Comparison of ENCODE assay signal across 8 cellular contexts in the genomic region with DNA sequence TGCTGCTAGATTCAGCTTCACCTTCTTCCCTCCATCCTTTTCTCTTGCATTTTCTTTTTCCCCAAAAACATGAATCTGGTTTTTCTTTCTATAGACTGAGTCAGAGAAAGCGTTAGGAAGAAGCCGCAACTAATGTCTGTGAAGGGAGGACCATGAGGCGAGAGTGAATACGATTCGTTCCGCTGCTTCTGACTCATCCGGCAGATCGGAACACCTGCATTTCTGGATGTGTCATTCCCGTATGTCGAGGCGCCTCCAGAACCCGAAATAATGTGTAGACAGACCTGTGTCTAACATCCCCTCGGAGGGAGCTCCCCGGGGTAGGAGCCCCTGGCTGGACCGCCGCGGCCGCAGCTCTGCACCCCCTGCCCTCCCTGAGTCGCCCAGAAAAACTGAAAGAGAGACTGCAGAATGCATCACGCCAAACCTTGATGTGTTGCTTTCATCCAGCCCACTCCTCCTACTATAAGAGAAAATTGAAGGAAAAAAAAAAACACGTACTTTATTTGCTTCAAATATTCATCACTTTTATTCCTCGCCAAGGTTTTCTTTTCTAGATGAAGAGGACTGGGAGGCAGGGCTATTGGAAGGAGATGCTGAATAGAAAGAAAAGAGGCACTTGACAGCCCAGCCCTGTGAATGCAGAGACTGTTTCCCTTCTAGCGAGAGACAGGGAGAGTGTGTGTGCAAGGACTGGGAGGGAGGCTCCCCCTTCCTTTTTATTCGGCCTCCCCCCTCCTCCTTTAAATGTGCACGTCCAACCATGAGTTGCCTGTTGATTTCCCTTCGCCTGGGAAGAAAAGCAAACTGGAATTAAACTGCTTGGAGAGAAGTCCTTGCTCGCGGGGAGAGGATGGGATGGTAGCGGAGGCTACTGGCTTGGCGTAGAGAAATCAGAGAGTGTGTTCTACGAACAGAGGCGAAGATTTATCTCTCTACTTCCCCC. TPM values are rescaled to one million over a fixed set of nuclear protein-coding genes. Genes with fewer than 3 reads are reported as not detected.
DNase-seq lines count a peak whose midpoint lies in the region; ATAC-seq and TF ChIP-seq lines count a peak whose summit lies in the region.

No MANE protein-coding gene starts in this region.

- no peak overlapping the region for H3K9ac ChIP-seq in smooth muscle cell (ENCODE audit: low read depth)

- peaks cover 0 to 20% (median 4%) of the 10 kb centered on the region in 8 donors for H3K9me3 Mint-ChIP-seq in CD4-positive, alpha-beta memory T cell

- H3K4me3 ChIP-seq in CD4-positive, alpha-beta memory T cell (ENCODE audit: low read length in 2 of 2) = peak overlapping the region; percentile 23 to 42
- H3K4me3 ChIP-seq in MG63 (peak overlapping the region; percentile 31), smooth muscle cell (peak overlapping the region; percentile 63)

- in situ Hi-C loops in T47D (cut with HindIII; ENCODE audit: low pct_unique_long_range_greater_than_20kb, low sequenced_read_pairs) = no loop called here

- no peak overlapping the region for H3K27ac ChIP-seq in CD4-positive, alpha-beta memory T cell (ENCODE audit: low read depth, low read length)
- no peak overlapping the region for H3K27ac ChIP-seq in smooth muscle cell (ENCODE audit: low read depth)

- CTCF ChIA-PET in CD4-positive, alpha-beta memory T cell (lab: Charles Lee; ENCODE audit: partially characterized antibody) = no interaction called here

- peaks cover 8% of the 10 kb centered on the region for H3F3A ChIP-seq in smooth muscle cell (ENCODE audit: low read depth)

- peaks cover 0 to 2% of the 10 kb centered on the region in 2 donors for H3K36me3 Mint-ChIP-seq in CD4-positive, alpha-beta memory T cell

- intact Hi-C loops in CD4-positive, alpha-beta memory T cell (cut with micrococcal nuclease) = no loop called here

- H3K4me3 Mint-ChIP-seq in CD4-positive, alpha-beta memory T cell = peak overlapping the region; percentile 83 to 92 (median 86)

- H3K9me3 ChIP-seq in CD4-positive, alpha-beta memory T cell (ENCODE audit: control insufficient read depth in 1 of 2, low read length in 2 of 2) = no peaks in the 10 kb centered on the region
- no peaks in the 10 kb centered on the region for H3K9me3 ChIP-seq in MG63
- no peaks in the 10 kb centered on the region for H3K9me3 ChIP-seq in smooth muscle cell (replicated peaks; ENCODE audit: low read depth)

- DNase-seq in CD4-positive, alpha-beta memory T cell = no peak
- DNase-seq in MG63 = no peak
- DNase-seq in T47D (ENCODE audit: low read depth in 1 of 2, low spot score in 1 of 2) = peak; percentile 23 to 42
- DNase-seq in iris pigment epithelial cell (ENCODE audit: low read depth) = peak; percentile 23
- DNase-seq in smooth muscle cell (lab: John Stamatoyannopoulos, UW; ENCODE audit: unreplicated experiment) = no peak
- no peak for DNase-seq in activated gamma-delta T cell treated with Interleukin-2 at 50 U/mL for 16 hours
- no peak for DNase-seq in effector CD8-positive, alpha-beta T cell (lab: John Stamatoyannopoulos, UW)

- no peaks in the 10 kb centered on the region for H3K79me2 ChIP-seq in smooth muscle cell (ENCODE audit: low read depth)

- ATAC-seq in HG03175 (IDR thresholded peaks at IDR 0.05; ENCODE audit: unreplicated experiment) = no peak

- H3K4me2 ChIP-seq in smooth muscle cell = peak overlapping the region; percentile 88

- H3K27me3 ChIP-seq in CD4-positive, alpha-beta memory T cell (ENCODE audit: insufficient read depth, low read length) = peaks cover 4% of the 10 kb centered on the region
- H3K27me3 ChIP-seq in MG63 (peaks cover 43% of the 10 kb centered on the region), smooth muscle cell (ENCODE audit: low read depth) (peaks cover 53% of the 10 kb centered on the region)

- TF ChIP-seq CTCF in smooth muscle cell (IDR thresholded peaks at IDR 0.05; ENCODE audit: borderline replicate concordance, insufficient read depth, poor library complexity, severe bottlenecking) = no peak

- H3K4me1 Mint-ChIP-seq in CD4-positive, alpha-beta memory T cell = peaks cover 24 to 62% (median 42%) of the 10 kb centered on the region in 4 donors

- no peaks in the 10 kb centered on the region for H3K36me3 ChIP-seq in CD4-positive, alpha-beta memory T cell (ENCODE audit: insufficient read depth, low read length)
- H3K36me3 ChIP-seq in MG63 (no peaks in the 10 kb centered on the region), smooth muscle cell (ENCODE audit: low read depth) (no peaks in the 10 kb centered on the region)

- POLR2A ChIA-PET in CD4-positive, alpha-beta memory T cell (lab: Charles Lee; ENCODE audit: partially characterized antibody) = no interaction called here

- H3K27ac Mint-ChIP-seq in CD4-positive, alpha-beta memory T cell = peak overlapping the region in 4 of 7 donors; percentile 43 to 73 (median 52)

- WGBS in smooth muscle cell (ENCODE audit: low lambda C conversion rate) = under 1% methylated on average over 32 of the region's 32 CpGs

- H2AFZ ChIP-seq in smooth muscle cell (ENCODE audit: low read depth) = peak overlapping the region; percentile 71

- H4K20me1 ChIP-seq in smooth muscle cell (ENCODE audit: low read depth) = peaks cover 47% of the 10 kb centered on the region

- H3K27me3 Mint-ChIP-seq in CD4-positive, alpha-beta memory T cell = peaks cover 34 to 51% of the 10 kb centered on the region in 2 donors

- H3K4me1 ChIP-seq in CD4-positive, alpha-beta memory T cell (ENCODE audit: insufficient read depth, low read length) = peaks cover 27% of the 10 kb centered on the region
- peaks cover 10% of the 10 kb centered on the region for H3K4me1 ChIP-seq in smooth muscle cell (ENCODE audit: low read depth)

RNA-seq across cellular contexts. Expression of gene PCDH17, which starts 0.6 kb away (rescaled TPM):
- total RNA-seq in CD4-positive, alpha-beta memory T cell = not detected
- not detected for polyA plus RNA-seq in CD4-positive, alpha-beta memory T cell
- total RNA-seq in MG63 (2014; rRNA removed; shearing (Covaris generic); ENCODE audit: low replicate concordance) = not detected in 2 replicates
- 9.6 and 9.7 TPM in 2 replicates for total RNA-seq in smooth muscle cell
- 5.7 and 5.9 TPM in 2 replicates for polyA plus RNA-seq in smooth muscle cell

Comparison
In these comparisons a context has a peak if more than half of its experiments do, and no peak if none do; other contexts are left out.
1. DNase-seq: peak in T47D (2 of 2) and iris pigment epithelial cell (single experiment); none in CD4-positive, alpha-beta memory T cell (0 of 5), MG63 (single experiment), smooth muscle cell (single experiment), activated gamma-delta T cell treated with Interleukin-2 at 50 U/mL for 16 hours (single experiment) and effector CD8-positive, alpha-beta T cell (single experiment).
2. RNA of gene PCDH17, which starts 0.6 kb away (total RNA-seq): 9.6 to 9.7 TPM in smooth muscle cell; not detected in CD4-positive, alpha-beta memory T cell and not detected in MG63; every median in the first group is over 10 times any median in the second.
3. Peak in every context shown above with its lines, with median percentiles within 50 percentile points of each other: H3K4me3 ChIP-seq.